In genomic region chr10:34598972-34599371, GRCh38 we compare ENCODE assay signal across 27 cellular contexts.
DNase-seq lines count a peak whose midpoint lies in the region; ATAC-seq, FAIRE-seq and TF ChIP-seq lines count a peak whose summit lies in the region.
"Had no signal": no experiment of that assay in that cellular context is flagged by ENCODE, and none has a peak within 500 bp of the region (broad histone marks: within the 10 kb centered on the region; RNA-seq: fewer than 3 reads in every experiment).

No MANE protein-coding gene starts in this region.

- H3K4me1 Mint-ChIP-seq in Caco-2 (ENCODE audit: low read depth, unreplicated experiment) (peaks cover 9% of the 10 kb centered on the region), WTC11 (peaks cover 20% of the 10 kb centered on the region), progenitor cell of endocrine pancreas (ENCODE audit: low read depth) (peaks cover 9% of the 10 kb centered on the region)
- H3K4me1 Mint-ChIP-seq: IgD-negative memory B cell, natural killer cell, T-helper 17 cell had no signal

- no peak for TF ChIP-seq POLR2A in H54 (IDR thresholded peaks at IDR 0.05; ENCODE audit: low read depth, low read length)

- no peaks in the 10 kb centered on the region for H3K27me3 Mint-ChIP-seq in Caco-2 (ENCODE audit: insufficient read depth, unreplicated experiment)
- no peaks in the 10 kb centered on the region for H3K27me3 Mint-ChIP-seq in WTC11 (ENCODE audit: low read depth)
- no peaks in the 10 kb centered on the region for H3K27me3 Mint-ChIP-seq in progenitor cell of endocrine pancreas
- H3K27me3 Mint-ChIP-seq: IgD-negative memory B cell had no signal

- no peaks in the 10 kb centered on the region for H3K9me3 Mint-ChIP-seq in Caco-2 (ENCODE audit: unreplicated experiment)
- no peaks in the 10 kb centered on the region for H3K9me3 Mint-ChIP-seq in WTC11
- no peaks in the 10 kb centered on the region for H3K9me3 Mint-ChIP-seq in progenitor cell of endocrine pancreas (ENCODE audit: low read depth)
- H3K9me3 Mint-ChIP-seq: activated naive CD4-positive, alpha-beta T cell treated with anti-CD3 and anti-CD28 coated beads for 36 hours; activated T-cell treated with anti-CD3 and anti-CD28 coated beads, Interleukin-2, amount 50 U/mL, for 4 hours; IgD-negative memory B cell; natural killer cell had no signal

- no peak for FAIRE-seq in H54 (lab: Jason Lieb, UNC)
- FAIRE-seq: A549, GM12891 had no signal

- H3K36me3 ChIP-seq in Caco-2 (ENCODE audit: control insufficient read depth, insufficient read depth, low read length) = no peaks in the 10 kb centered on the region
- H3K36me3 ChIP-seq: heart left ventricle had no signal

- no peaks in the 10 kb centered on the region for H3K4me1 ChIP-seq in Caco-2
- H3K4me1 ChIP-seq: A549, parathyroid adenoma had no signal

- POLR2A ChIA-PET in Caco-2 (lab: Charles Lee) (no interaction called here), WTC11 (lab: Charles Lee) (no interaction called here)

- no peaks in the 10 kb centered on the region for H3K9me3 ChIP-seq in Caco-2
- H3K9me3 ChIP-seq: A549, heart left ventricle had no signal

- no peak overlapping the region for H3K4me3 ChIP-seq in Caco-2 (ENCODE audit: low read depth, low read length)
- H3K4me3 ChIP-seq: A549, heart left ventricle had no signal

- no peak for DNase-seq in Caco-2
- no peak for DNase-seq in WTC11 (ENCODE audit: low spot score)
- DNase-seq in iris pigment epithelial cell (ENCODE audit: low read depth) = peak; percentile 95
- no peak for DNase-seq in progenitor cell of endocrine pancreas (ENCODE audit: low spot score, unreplicated experiment)
- no peak for DNase-seq in H54 (ENCODE audit: insufficient read length, low spot score)
- DNase-seq in effector CD8-positive, alpha-beta T cell (lab: John Stamatoyannopoulos, UW) = no peak
- DNase-seq in HPDE6-E6E7 (ENCODE audit: extremely low spot score) = no peak
- DNase-seq in activated gamma-delta T cell treated with Interleukin-2 at 50 U/mL for 16 hours = no peak
- DNase-seq: activated CD4-positive, alpha-beta T cell treated with anti-CD3 and anti-CD28 coated beads for 48 hours; activated naive CD4-positive, alpha-beta T cell treated with anti-CD3 and anti-CD28 coated beads for 36 hours; activated T-cell treated with anti-CD3 and anti-CD28 coated beads, Interleukin-2, amount 50 U/mL, for 4 hours; central memory CD4-positive, alpha-beta T cell; heart left ventricle; left colon; midbrain; natural killer cell; NCI-H1105; NCI-H2029 treated with DMSO at 0.1 percent for 48 hours; NCI-H2227 treated with DMSO at 0.1 percent for 48 hours; RPMI8226; stimulated activated CD8-positive, alpha-beta memory T cell treated with anti-CD3 and anti-CD28 coated beads, Interleukin-4, amount 100 ng/mL, for 48 hours; T-helper 17 cell had no signal

- H3K4me3 Mint-ChIP-seq in Caco-2 (ENCODE audit: unreplicated experiment) (no peak overlapping the region), WTC11 (no peak overlapping the region), progenitor cell of endocrine pancreas (ENCODE audit: low read depth) (no peak overlapping the region)
- H3K4me3 Mint-ChIP-seq: activated naive CD4-positive, alpha-beta T cell treated with anti-CD3 and anti-CD28 coated beads for 36 hours; activated T-cell treated with anti-CD3 and anti-CD28 coated beads, Interleukin-2, amount 50 U/mL, for 4 hours; IgD-negative memory B cell; natural killer cell; T-helper 17 cell had no signal

- H3K36me3 Mint-ChIP-seq in Caco-2 (ENCODE audit: insufficient read depth, unreplicated experiment) = peaks cover 5% of the 10 kb centered on the region
- no peaks in the 10 kb centered on the region for H3K36me3 Mint-ChIP-seq in WTC11
- H3K36me3 Mint-ChIP-seq in progenitor cell of endocrine pancreas (ENCODE audit: insufficient read depth) = no peaks in the 10 kb centered on the region
- H3K36me3 Mint-ChIP-seq: IgD-negative memory B cell, natural killer cell had no signal

- CTCF ChIA-PET in Caco-2 (lab: Charles Lee) = no interaction called here
- CTCF ChIA-PET in WTC11 (lab: Charles Lee) = no interaction called here

- no peaks in the 10 kb centered on the region for H3K27me3 ChIP-seq in Caco-2 (replicated peaks; ENCODE audit: control insufficient read depth, insufficient read depth, low read length)
- H3K27me3 ChIP-seq: heart left ventricle had no signal

- no peak for TF ChIP-seq CTCF in Caco-2 (IDR thresholded peaks at IDR 0.05; ENCODE audit: insufficient read depth in 1 of 2, low read depth in 1 of 2, low read length in 1 of 2, severe bottlenecking in 1 of 2, unreplicated experiment in 1 of 2)
- TF ChIP-seq CTCF in WTC11 (IDR thresholded peaks at IDR 0.05) = no peak
- TF ChIP-seq CTCF in progenitor cell of endocrine pancreas (IDR thresholded peaks at IDR 0.05; ENCODE audit: unreplicated experiment) = no peak

- BruUV-seq in Caco-2 (replicated peaks; lab: Mats Ljungman, UMichigan) = no TSS peak

- intact Hi-C loops in Caco-2 (cut with micrococcal nuclease; ENCODE audit: unreplicated experiment) = no loop called here

- no peak for ATAC-seq in WTC11
- ATAC-seq: A549; activated T-cell treated with anti-CD3 and anti-CD28 coated beads, Interleukin-2, amount 50 U/mL, for 4 hours; left colon; natural killer cell; sciatic nerve; T-helper 17 cell had no signal

- H3K27ac Mint-ChIP-seq in Caco-2 (ENCODE audit: unreplicated experiment) (peak overlapping the region; percentile 13), WTC11 (0 out of 2 replicates have a peak overlapping the region, but pooled peaks have one; percentile 38), progenitor cell of endocrine pancreas (peak overlapping the region; percentile 8)
- H3K27ac Mint-ChIP-seq: activated naive CD4-positive, alpha-beta T cell treated with anti-CD3 and anti-CD28 coated beads for 36 hours; IgD-negative memory B cell; natural killer cell; T-helper 17 cell had no signal

TF ChIP-seq in WTC11, 78 proteins besides CTCF, POLR2A, EP300 and RAD21:
- TF ChIP-seq FOXP4 (CRISPR knock-in tag; IDR thresholded peaks at IDR 0.05) (no peak), CBFB (CRISPR knock-in tag; IDR thresholded peaks at IDR 0.05; ENCODE audit: low read depth) (no peak), ZBTB21 (CRISPR knock-in tag; IDR thresholded peaks at IDR 0.05; ENCODE audit: borderline replicate concordance) (no peak), TEAD1 (CRISPR knock-in tag; IDR thresholded peaks at IDR 0.05) (no peak)
